In genomic region chr18:65091737-65092329, GRCh38 we compare ENCODE assay signal across 8 cellular contexts.
DNase-seq lines count a peak whose midpoint lies in the region; ATAC-seq and TF ChIP-seq lines count a peak whose summit lies in the region.

No MANE protein-coding gene starts in this region.

- H3K9me2 ChIP-seq in SU-DHL-6 (replicated peaks; ENCODE audit: insufficient read depth, low read length): no peaks in the 10 kb centered on the region

- intact Hi-C loops in spleen (cut with DNase I; ENCODE audit: low total_unique reads): no loop called here

- H4K20me1 ChIP-seq in SU-DHL-6 (ENCODE audit: low read depth, low read length): no peaks in the 10 kb centered on the region

- H3K27me3 ChIP-seq in SU-DHL-6 (ENCODE audit: low read length) (no peaks in the 10 kb centered on the region), spleen (replicated peaks in 1 of 7) (no peaks in the 10 kb centered on the region)

- H3K36me3 ChIP-seq in SU-DHL-6 (ENCODE audit: low read length) (no peaks in the 10 kb centered on the region), spleen (no peaks in the 10 kb centered on the region)

- DNase-seq in KG1 (lab: John Stamatoyannopoulos, UW) (peak; percentile 11), left kidney (ENCODE audit: low read depth, low spot score) (peak; percentile 64), germinal center (ENCODE audit: low spot score) (no peak), spleen (no peak), HuH-7.5 (ENCODE audit: low spot score) (no peak)

- no peak overlapping the region for H3K4me2 ChIP-seq in SU-DHL-6 (ENCODE audit: low read depth, low read length, poor library complexity, severe bottlenecking)

- H3K9ac ChIP-seq in SU-DHL-6 (ENCODE audit: low read length): no peak overlapping the region

- no peaks in the 10 kb centered on the region for H3K4me1 ChIP-seq in spleen

- 28 to 37% (median 29%) methylated on average over 4 of the region's 4 CpGs for WGBS in spleen, 5 donors

- no peak overlapping the region for H3K27ac ChIP-seq in SU-DHL-6 (ENCODE audit: low read depth, low read length)
- no peak overlapping the region for H3K27ac ChIP-seq in spleen

- peak; percentile 31; the same call in 1 of the 2 replicates for TF ChIP-seq CTCF in GM12874 (IDR thresholded peaks at IDR 0.05; ENCODE audit: insufficient read depth, low read depth, low read length)
- peak; percentile 27 for TF ChIP-seq CTCF in SU-DHL-6 (IDR thresholded peaks at IDR 0.05; ENCODE audit: insufficient read depth, low read length, poor library complexity, severe bottlenecking)
- peak in 5 of 11 experiments; percentile 11 to 29 (median 14) for TF ChIP-seq CTCF in spleen (IDR thresholded peaks at IDR 0.05 in 8 of 11, conservative IDR thresholded peaks at IDR 0.05 in 3 of 11)

- H3K9me3 ChIP-seq in SU-DHL-6 (ENCODE audit: insufficient read depth, low read length): no peaks in the 10 kb centered on the region
- no peaks in the 10 kb centered on the region for H3K9me3 ChIP-seq in spleen

- H2AFZ ChIP-seq in SU-DHL-6 (ENCODE audit: low read depth, low read length, severe bottlenecking): no peak overlapping the region

- no peaks in the 10 kb centered on the region for H3K79me2 ChIP-seq in SU-DHL-6 (ENCODE audit: insufficient read depth, low read length)

- H3F3A ChIP-seq in SU-DHL-6 (ENCODE audit: insufficient read depth): no peaks in the 10 kb centered on the region

- no peak for ATAC-seq in HG03045 (IDR thresholded peaks at IDR 0.05; ENCODE audit: unreplicated experiment)

- TF ChIP-seq POLR2A in spleen (IDR thresholded peaks at IDR 0.05): no peak

- H3K4me3 ChIP-seq in SU-DHL-6 (ENCODE audit: insufficient read depth, low read length, poor library complexity, severe bottlenecking) (no peak overlapping the region), spleen (no peak overlapping the region)

Comparison
In these comparisons a context has a peak if more than half of its experiments do, and no peak if none do; other contexts are left out.
1. DNase-seq: peak in KG1 (single experiment) and left kidney (single experiment); none in germinal center (single experiment), spleen (single experiment) and HuH-7.5 (single experiment).